ENCODE assay signal across 12 cellular contexts in genomic region chr6:51473996-51474975, GRCh38.
"Had no signal": no experiment of that assay in that cellular context is flagged by ENCODE, and none has a peak within 500 bp of the region (broad histone marks: within the 10 kb centered on the region; RNA-seq: fewer than 3 reads in every experiment).

No MANE protein-coding gene starts in this region.

- H3K27me3 ChIP-seq: esophagus squamous epithelium, thyroid gland, vagina had no signal

- ATAC-seq: right cardiac atrium had no signal

- H3K27me3 Mint-ChIP-seq: activated CD4-positive, alpha-beta memory T cell treated with anti-CD3 and anti-CD28 coated beads for 36 hours; activated naive CD8-positive, alpha-beta T cell treated with anti-CD3 and anti-CD28 coated beads for 36 hours had no signal

- H3K36me3 Mint-ChIP-seq: activated CD4-positive, alpha-beta memory T cell treated with anti-CD3 and anti-CD28 coated beads for 36 hours; activated naive CD8-positive, alpha-beta T cell treated with anti-CD3 and anti-CD28 coated beads for 36 hours had no signal

- DNase-seq: activated CD4-positive, alpha-beta memory T cell treated with anti-CD3 and anti-CD28 coated beads for 36 hours; activated gamma-delta T cell treated with Interleukin-2 at 50 U/mL for 16 hours; activated naive CD8-positive, alpha-beta T cell treated with anti-CD3 and anti-CD28 coated beads for 36 hours; activated T-cell treated with anti-CD3 and anti-CD28 coated beads, Interleukin-2, amount 50 U/mL, for 48 hours; esophagus squamous epithelium; kidney glomerular epithelial cell; midbrain; right cardiac atrium; small intestine; thyroid gland had no signal

- H3K36me3 ChIP-seq: esophagus squamous epithelium, thyroid gland, vagina had no signal

- H3K4me1 Mint-ChIP-seq: activated naive CD8-positive, alpha-beta T cell treated with anti-CD3 and anti-CD28 coated beads for 36 hours had no signal

- H3K4me3 Mint-ChIP-seq: activated CD4-positive, alpha-beta memory T cell treated with anti-CD3 and anti-CD28 coated beads for 36 hours; activated naive CD8-positive, alpha-beta T cell treated with anti-CD3 and anti-CD28 coated beads for 36 hours had no signal

- H3K27ac Mint-ChIP-seq: activated CD4-positive, alpha-beta memory T cell treated with anti-CD3 and anti-CD28 coated beads for 36 hours; activated naive CD8-positive, alpha-beta T cell treated with anti-CD3 and anti-CD28 coated beads for 36 hours had no signal

- H3K4me3 ChIP-seq: esophagus squamous epithelium, thyroid gland, vagina had no signal

- FAIRE-seq: frontal cortex, small intestine had no signal
